Comparison of ENCODE assay signal across 1 cellular context in genomic region chr19:41691268-41691970, GRCh38.
TF ChIP-seq lines count a peak whose summit lies in the region.

No MANE protein-coding gene starts in this region.

TF ChIP-seq in WTC11, 78 proteins besides CTCF, POLR2A, EP300 and RAD21 (continued from another document):
- TF ChIP-seq MLX (CRISPR knock-in tag; IDR thresholded peaks at IDR 0.05): no peak
- no peak for TF ChIP-seq ZNF396 (CRISPR knock-in tag; IDR thresholded peaks at IDR 0.05; ENCODE audit: borderline replicate concordance)
- no peak for TF ChIP-seq IRF2 (CRISPR knock-in tag; IDR thresholded peaks at IDR 0.05; ENCODE audit: borderline replicate concordance, low read depth)
- TF ChIP-seq NFYB (CRISPR knock-in tag; conservative IDR thresholded peaks at IDR 0.05; ENCODE audit: low read depth): no peak
- TF ChIP-seq JUN (CRISPR knock-in tag; IDR thresholded peaks at IDR 0.05): no peak
- TF ChIP-seq GRHL2 (CRISPR knock-in tag; IDR thresholded peaks at IDR 0.05; ENCODE audit: insufficient replicate concordance, severe bottlenecking): no peak
- no peak for TF ChIP-seq TP53 (CRISPR knock-in tag; IDR thresholded peaks at IDR 0.05)
- no peak for TF ChIP-seq ZNF263 (CRISPR knock-in tag; IDR thresholded peaks at IDR 0.05; ENCODE audit: low read depth)
- TF ChIP-seq, protein P1, sequence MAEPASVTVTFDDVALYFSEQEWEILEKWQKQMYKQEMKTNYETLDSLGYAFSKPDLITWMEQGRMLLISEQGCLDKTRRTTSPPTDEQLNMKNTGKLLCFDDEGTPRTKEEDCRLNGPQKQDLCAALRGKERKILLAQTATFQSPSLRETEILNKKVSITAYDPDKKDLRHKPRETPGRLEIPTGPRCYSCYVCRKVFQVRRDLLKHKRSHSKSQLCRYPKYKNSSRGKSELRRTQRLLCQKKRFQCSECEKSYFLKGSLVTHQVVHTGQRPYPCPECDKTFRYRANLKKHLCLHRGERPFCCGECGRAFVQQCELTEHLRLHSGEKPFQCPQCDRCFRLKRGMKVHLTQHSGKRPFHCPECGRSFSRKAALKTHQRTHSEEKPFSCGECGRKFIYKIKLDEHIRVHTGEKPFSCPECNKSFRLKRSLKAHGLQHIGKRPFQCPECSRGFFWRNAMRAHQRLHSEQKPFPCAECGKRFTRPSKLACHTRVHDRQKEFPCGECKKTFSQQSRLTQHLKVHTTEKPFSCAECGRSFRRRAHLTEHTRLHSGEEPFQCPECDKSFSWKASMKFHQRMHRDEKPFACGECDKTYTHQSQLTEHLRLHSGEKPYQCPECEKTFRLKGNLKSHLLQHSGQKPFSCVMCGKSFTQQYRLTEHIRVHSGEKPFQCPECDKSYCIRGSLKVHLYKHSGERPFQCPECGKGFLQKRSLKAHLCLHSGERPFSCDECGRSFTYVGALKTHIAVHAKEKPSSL (CRISPR knock-in tag; conservative IDR thresholded peaks at IDR 0.05): no peak
